In the genomic region with DNA sequence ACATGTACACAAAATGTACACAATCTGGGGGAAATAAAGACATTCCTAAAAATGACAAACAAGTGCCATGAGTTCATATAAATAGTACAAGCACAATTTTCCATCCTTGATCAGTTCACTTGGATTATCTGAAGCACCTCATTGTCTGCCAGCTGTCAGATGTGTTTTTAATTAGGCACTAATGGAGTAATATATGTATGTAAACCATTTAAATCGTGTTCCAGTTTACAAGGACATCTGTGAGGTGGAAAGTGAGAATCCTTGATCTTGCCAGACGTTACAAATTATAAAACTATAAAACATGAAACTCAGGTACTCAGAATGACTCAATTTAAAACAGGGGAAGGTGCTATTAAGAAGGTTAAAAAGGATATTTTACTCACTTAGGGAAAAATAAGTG, we compare ENCODE assay signal across 19 cellular contexts.
A peak's percentile ranks its signal among the peaks of the same experiment; 100 is the strongest.
DNase-seq lines count a peak whose midpoint lies in the region; ATAC-seq and TF ChIP-seq lines count a peak whose summit lies in the region.
"Had no signal": no experiment of that assay in that cellular context is flagged by ENCODE, and none has a peak within 500 bp of the region (broad histone marks: within the 10 kb centered on the region; RNA-seq: fewer than 3 reads in every experiment).

No MANE protein-coding gene starts in this region.

- no peak overlapping the region for H3K9ac ChIP-seq in SK-N-SH

- H3K4me1 ChIP-seq in SK-N-SH (ENCODE audit: control insufficient read depth in 1 of 2, insufficient read depth in 2 of 2, low read depth in 1 of 2, low read length in 1 of 2), result peaks cover 0 to 2% of the 10 kb centered on the region in 2 experiments; a peak in 2 of 4 replicates

- WGBS in SK-N-SH (ENCODE audit: low lambda C conversion rate), result 29% methylated on average over 2 of the region's 2 CpGs

- no peak for ATAC-seq in SK-N-SH treated with all-trans-retinoic acid at 6 μM for 48 hours
- no peak for ATAC-seq in activated naive CD8-positive, alpha-beta T cell treated with anti-CD3 and anti-CD28 coated beads, Interleukin-2, amount 50 U/mL, for 24 hours
- ATAC-seq: Panc1 had no signal

- no peaks in the 10 kb centered on the region for H3K27me3 Mint-ChIP-seq in activated CD4-positive, alpha-beta T cell treated with anti-CD3 and anti-CD28 coated beads, Interleukin-2, amount 10 ng/mL, durations not matched to agents 7 days and 5 days
- H3K27me3 Mint-ChIP-seq in activated naive CD8-positive, alpha-beta T cell treated with anti-CD3 and anti-CD28 coated beads, Interleukin-2, amount 50 U/mL, for 24 hours, result no peaks in the 10 kb centered on the region
- H3K27me3 Mint-ChIP-seq: CD8-positive, alpha-beta memory T cell; IgD-negative memory B cell had no signal

- no peak for TF ChIP-seq RAD21 in SK-N-SH (IDR thresholded peaks at IDR 0.05; ENCODE audit: low read length)

- H3K4me3 Mint-ChIP-seq in activated CD4-positive, alpha-beta T cell treated with anti-CD3 and anti-CD28 coated beads, Interleukin-2, amount 10 ng/mL, durations not matched to agents 7 days and 5 days, result no peak overlapping the region
- H3K4me3 Mint-ChIP-seq in activated naive CD8-positive, alpha-beta T cell treated with anti-CD3 and anti-CD28 coated beads, Interleukin-2, amount 50 U/mL, for 24 hours, result no peak overlapping the region
- H3K4me3 Mint-ChIP-seq: CD8-positive, alpha-beta memory T cell; IgD-negative memory B cell; T-helper 1 cell treated with Interleukin-12 subunit alpha and Interleukin-12 subunit beta and Interleukin-4 antibody, amounts not matched to agents 30 μg/mL and 1 μg/mL, for 36 hours had no signal

- peaks cover 6% of the 10 kb centered on the region for H3K9me3 Mint-ChIP-seq in activated CD4-positive, alpha-beta T cell treated with anti-CD3 and anti-CD28 coated beads, Interleukin-2, amount 10 ng/mL, durations not matched to agents 7 days and 5 days
- peaks cover 6% of the 10 kb centered on the region for H3K9me3 Mint-ChIP-seq in activated naive CD8-positive, alpha-beta T cell treated with anti-CD3 and anti-CD28 coated beads, Interleukin-2, amount 50 U/mL, for 24 hours

- no peak for TF ChIP-seq CTCF in SK-N-SH (IDR thresholded peaks at IDR 0.05)

- no peak for DNase-seq in SK-N-SH
- peak; percentile 42 for DNase-seq in NCI-H2171 (lab: John Stamatoyannopoulos, UW)
- peak; percentile 92 for DNase-seq in NCI-H82 (lab: John Stamatoyannopoulos, UW)
- no peak for DNase-seq in NCI-H2227 treated with DMSO at 0.1 percent for 48 hours (lab: John Stamatoyannopoulos, UW)
- DNase-seq in activated CD4-positive, alpha-beta T cell treated with anti-CD3 and anti-CD28 coated beads, Interleukin-2, amount 10 ng/mL, durations not matched to agents 7 days and 5 days, result no peak
- no peak for DNase-seq in activated naive CD8-positive, alpha-beta T cell treated with anti-CD3 and anti-CD28 coated beads, Interleukin-2, amount 50 U/mL, for 24 hours
- no peak for DNase-seq in H4 (ENCODE audit: low spot score)
- DNase-seq: CD8-positive, alpha-beta memory T cell; GF-D8; GOT3; Kasumi-1; NCI-H1436 treated with DMSO at 0.1 percent for 48 hours; NCI-H526 treated with DMSO at 0.1 percent for 48 hours had no signal

- no peaks in the 10 kb centered on the region for H3K79me2 ChIP-seq in SK-N-SH (ENCODE audit: insufficient read depth)

- no peak overlapping the region for H3K4me2 ChIP-seq in SK-N-SH

- H3K27ac Mint-ChIP-seq in activated CD4-positive, alpha-beta T cell treated with anti-CD3 and anti-CD28 coated beads, Interleukin-2, amount 10 ng/mL, durations not matched to agents 7 days and 5 days, result no peak overlapping the region
- no peak overlapping the region for H3K27ac Mint-ChIP-seq in activated naive CD8-positive, alpha-beta T cell treated with anti-CD3 and anti-CD28 coated beads, Interleukin-2, amount 50 U/mL, for 24 hours
- H3K27ac Mint-ChIP-seq: CD8-positive, alpha-beta memory T cell; IgD-negative memory B cell; T-helper 1 cell treated with Interleukin-12 subunit alpha and Interleukin-12 subunit beta and Interleukin-4 antibody, amounts not matched to agents 30 μg/mL and 1 μg/mL, for 36 hours had no signal

- no peaks in the 10 kb centered on the region for H3K4me1 Mint-ChIP-seq in activated CD4-positive, alpha-beta T cell treated with anti-CD3 and anti-CD28 coated beads, Interleukin-2, amount 10 ng/mL, durations not matched to agents 7 days and 5 days
- H3K4me1 Mint-ChIP-seq in activated naive CD8-positive, alpha-beta T cell treated with anti-CD3 and anti-CD28 coated beads, Interleukin-2, amount 50 U/mL, for 24 hours, result no peaks in the 10 kb centered on the region
- H3K4me1 Mint-ChIP-seq: CD8-positive, alpha-beta memory T cell; IgD-negative memory B cell had no signal

- H3K9me2 ChIP-seq in SK-N-SH, result no peaks in the 10 kb centered on the region

- H3K27ac ChIP-seq in SK-N-SH (ENCODE audit: low read depth in 2 of 2, low read length in 1 of 2), result peak overlapping the region in 1 of 2 experiments; percentile 43; a peak in 2 of 4 replicates
- H3K27ac ChIP-seq: HL-60, SK-N-MC had no signal

- H2AFZ ChIP-seq in SK-N-SH (ENCODE audit: low read depth), result no peak overlapping the region; the same call in 1 of the 2 replicates

- no peaks in the 10 kb centered on the region for H3K27me3 ChIP-seq in SK-N-SH (ENCODE audit: insufficient read depth)

- no peaks in the 10 kb centered on the region for H3F3A ChIP-seq in SK-N-SH (replicated peaks; ENCODE audit: insufficient read depth)

- no peak overlapping the region for H3K4me3 ChIP-seq in SK-N-SH (ENCODE audit: low read depth in 2 of 2, low read length in 1 of 2)
- H3K4me3 ChIP-seq: SK-N-MC had no signal

- H3K36me3 Mint-ChIP-seq in activated CD4-positive, alpha-beta T cell treated with anti-CD3 and anti-CD28 coated beads, Interleukin-2, amount 10 ng/mL, durations not matched to agents 7 days and 5 days (ENCODE audit: low read depth), result no peaks in the 10 kb centered on the region
- H3K36me3 Mint-ChIP-seq in activated naive CD8-positive, alpha-beta T cell treated with anti-CD3 and anti-CD28 coated beads, Interleukin-2, amount 50 U/mL, for 24 hours (ENCODE audit: low read depth), result peaks cover 4% of the 10 kb centered on the region
- H3K36me3 Mint-ChIP-seq: CD8-positive, alpha-beta memory T cell; IgD-negative memory B cell had no signal

- H4K20me1 ChIP-seq in SK-N-SH (ENCODE audit: insufficient read depth), result no peaks in the 10 kb centered on the region

- H3K36me3 ChIP-seq in SK-N-SH (replicated peaks in 1 of 2; ENCODE audit: control insufficient read depth in 1 of 2, insufficient read depth in 2 of 2, low read length in 1 of 2), result no peaks in the 10 kb centered on the region

- CTCF ChIA-PET in SK-N-SH (lab: Yijun Ruan, JAX), result interaction anchor here (1.3 kb wide), 1 partner anchor 33 kb away, joined by 3 read pairs; no protein-coding TSS in a partner anchor
- CTCF ChIA-PET in activated CD4-positive, alpha-beta T cell treated with anti-CD3 and anti-CD28 coated beads, Interleukin-2, amount 10 ng/mL, durations not matched to agents 7 days and 5 days (lab: Charles Lee), result no interaction called here

- TF ChIP-seq EP300 in SK-N-SH (IDR thresholded peaks at IDR 0.05; ENCODE audit: borderline replicate concordance in 1 of 2, low read depth in 1 of 2, low read length in 1 of 2), result peak in 1 of 2 experiments; percentile 83; a peak in 2 of 4 replicates

- POLR2A ChIA-PET in SK-N-SH (lab: Yijun Ruan, JAX), result no interaction called here
- POLR2A ChIA-PET in activated CD4-positive, alpha-beta T cell treated with anti-CD3 and anti-CD28 coated beads, Interleukin-2, amount 10 ng/mL, durations not matched to agents 7 days and 5 days (lab: Charles Lee), result no interaction called here

- no peaks in the 10 kb centered on the region for H3K9me3 ChIP-seq in SK-N-SH

TF ChIP-seq in SK-N-SH, 30 proteins besides CTCF, POLR2A, EP300 and RAD21:
- TF ChIP-seq GATA2 (CRISPR knock-in tag; IDR thresholded peaks at IDR 0.05) (peak; percentile 29; the same call in 1 of the 2 replicates), SMC3 (IDR thresholded peaks at IDR 0.05; ENCODE audit: low read depth, low read length) (no peak)

TF ChIP-seq in SK-N-SH treated with all-trans-retinoic acid at 6 μM for 48 hours, 23 proteins besides CTCF, POLR2A, EP300 and RAD21:
- no peak for TF ChIP-seq GLIS3 (CRISPR knock-in tag; IDR thresholded peaks at IDR 0.05)
- TF ChIP-seq ZNF70 (CRISPR knock-in tag; IDR thresholded peaks at IDR 0.05), result no peak
- TF ChIP-seq, protein P1, sequence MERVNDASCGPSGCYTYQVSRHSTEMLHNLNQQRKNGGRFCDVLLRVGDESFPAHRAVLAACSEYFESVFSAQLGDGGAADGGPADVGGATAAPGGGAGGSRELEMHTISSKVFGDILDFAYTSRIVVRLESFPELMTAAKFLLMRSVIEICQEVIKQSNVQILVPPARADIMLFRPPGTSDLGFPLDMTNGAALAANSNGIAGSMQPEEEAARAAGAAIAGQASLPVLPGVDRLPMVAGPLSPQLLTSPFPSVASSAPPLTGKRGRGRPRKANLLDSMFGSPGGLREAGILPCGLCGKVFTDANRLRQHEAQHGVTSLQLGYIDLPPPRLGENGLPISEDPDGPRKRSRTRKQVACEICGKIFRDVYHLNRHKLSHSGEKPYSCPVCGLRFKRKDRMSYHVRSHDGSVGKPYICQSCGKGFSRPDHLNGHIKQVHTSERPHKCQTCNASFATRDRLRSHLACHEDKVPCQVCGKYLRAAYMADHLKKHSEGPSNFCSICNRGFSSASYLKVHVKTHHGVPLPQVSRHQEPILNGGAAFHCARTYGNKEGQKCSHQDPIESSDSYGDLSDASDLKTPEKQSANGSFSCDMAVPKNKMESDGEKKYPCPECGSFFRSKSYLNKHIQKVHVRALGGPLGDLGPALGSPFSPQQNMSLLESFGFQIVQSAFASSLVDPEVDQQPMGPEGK (CRISPR knock-in tag; IDR thresholded peaks at IDR 0.05; ENCODE audit: borderline replicate concordance), result no peak

Comparison
In these comparisons a context has a peak if more than half of its experiments do, and no peak if none do; other contexts are left out.
1. DNase-seq: peak in NCI-H2171 (single experiment) and NCI-H82 (single experiment); none in SK-N-SH (single experiment), NCI-H2227 treated with DMSO at 0.1 percent for 48 hours (single experiment), activated CD4-positive, alpha-beta T cell treated with anti-CD3 and anti-CD28 coated beads, Interleukin-2, amount 10 ng/mL, durations not matched to agents 7 days and 5 days (single experiment), activated naive CD8-positive, alpha-beta T cell treated with anti-CD3 and anti-CD28 coated beads, Interleukin-2, amount 50 U/mL, for 24 hours (single experiment) and H4 (single experiment).